13 cellular contexts compared by ENCODE assay signal in genomic region chr2:46845542-46846453, GRCh38.
A peak's percentile ranks its signal among the peaks of the same experiment; 100 is the strongest.
DNase-seq lines count a peak whose midpoint lies in the region; ATAC-seq, FAIRE-seq and TF ChIP-seq lines count a peak whose summit lies in the region.
"Had no signal": no experiment of that assay in that cellular context is flagged by ENCODE, and none has a peak within 500 bp of the region (broad histone marks: within the 10 kb centered on the region; RNA-seq: fewer than 3 reads in every experiment).

No MANE protein-coding gene starts in this region.

- ATAC-seq in Right ventricle myocardium superior (ENCODE audit: poor library complexity) (no peak), pancreas (no peak), left colon (no peak), HG03469 (IDR thresholded peaks at IDR 0.05; ENCODE audit: unreplicated experiment) (no peak)

- no peak overlapping the region for H3K4me3 ChIP-seq in left ventricle myocardium inferior
- H3K4me3 ChIP-seq in fibroblast of pulmonary artery (replicated peaks; ENCODE audit: low read depth, low read length), result no peak overlapping the region
- H3K4me3 ChIP-seq in pancreas, result no peak overlapping the region
- H3K4me3 ChIP-seq: cardiac muscle cell had no signal

- H3K27ac ChIP-seq in left ventricle myocardium inferior (replicated peaks) (peak overlapping the region; percentile 95), pancreas (peak overlapping the region; percentile 64 to 89 (median 76))
- H3K27ac ChIP-seq: cardiac muscle cell had no signal

- H3K4me1 ChIP-seq in left ventricle myocardium inferior, result peaks cover 59% of the 10 kb centered on the region
- H3K4me1 ChIP-seq in pancreas, result peaks cover 40 to 54% (median 48%) of the 10 kb centered on the region in 3 donors

- no peak for TF ChIP-seq CTCF in left ventricle myocardium inferior (IDR thresholded peaks at IDR 0.05; ENCODE audit: borderline replicate concordance)
- TF ChIP-seq CTCF in fibroblast of pulmonary artery (IDR thresholded peaks at IDR 0.05; ENCODE audit: low read length, missing control alignments), result no peak
- no peak for TF ChIP-seq CTCF in pancreas (IDR thresholded peaks at IDR 0.05)

- WGBS in pancreas, 2 donors, result 65 to 80% methylated on average over 16 of the region's 16 CpGs

- H3K36me3 ChIP-seq in left ventricle myocardium inferior, result no peaks in the 10 kb centered on the region
- H3K36me3 ChIP-seq in pancreas, result no peaks in the 10 kb centered on the region
- H3K36me3 ChIP-seq: cardiac muscle cell had no signal

- H3K9me3 ChIP-seq in left ventricle myocardium inferior (replicated peaks) (no peaks in the 10 kb centered on the region), pancreas (no peaks in the 10 kb centered on the region)

- no peak for FAIRE-seq in pancreas (lab: Jason Lieb, UNC)
- FAIRE-seq: GM12892 had no signal

- no peak for DNase-seq in left ventricle myocardium inferior
- no peak for DNase-seq in Right ventricle myocardium superior
- peak; percentile 76 for DNase-seq in fibroblast of pulmonary artery (ENCODE audit: low read depth)
- no peak for DNase-seq in pancreas
- DNase-seq in left colon, result no peak
- no peak for DNase-seq in NCI-H446 treated with DMSO at 0.1 percent for 48 hours (lab: John Stamatoyannopoulos, UW)
- DNase-seq in activated gamma-delta T cell treated with Interleukin-2 at 50 U/mL for 16 hours, result no peak
- DNase-seq: DMS79 treated with DMSO at 0.1 percent for 48 hours, NCI-H1417 treated with DMSO at 0.1 percent for 48 hours, trophoblast cell had no signal

- intact Hi-C loops in left ventricle myocardium inferior (cut with micrococcal nuclease) (no loop called here), Right ventricle myocardium superior (cut with DNase I) (loop anchor here (5.0 kb wide), 1 partner anchor 33 kb away; no protein-coding TSS in a partner anchor), pancreas (cut with DNase I) (no loop called here), left colon (cut with DNase I, micrococcal nuclease) (no loop called here)

- H3K27me3 ChIP-seq in left ventricle myocardium inferior (ENCODE audit: low read depth) (no peaks in the 10 kb centered on the region), pancreas (no peaks in the 10 kb centered on the region)
- H3K27me3 ChIP-seq: cardiac muscle cell had no signal
